28 cellular contexts compared by ENCODE assay signal in the genomic region with DNA sequence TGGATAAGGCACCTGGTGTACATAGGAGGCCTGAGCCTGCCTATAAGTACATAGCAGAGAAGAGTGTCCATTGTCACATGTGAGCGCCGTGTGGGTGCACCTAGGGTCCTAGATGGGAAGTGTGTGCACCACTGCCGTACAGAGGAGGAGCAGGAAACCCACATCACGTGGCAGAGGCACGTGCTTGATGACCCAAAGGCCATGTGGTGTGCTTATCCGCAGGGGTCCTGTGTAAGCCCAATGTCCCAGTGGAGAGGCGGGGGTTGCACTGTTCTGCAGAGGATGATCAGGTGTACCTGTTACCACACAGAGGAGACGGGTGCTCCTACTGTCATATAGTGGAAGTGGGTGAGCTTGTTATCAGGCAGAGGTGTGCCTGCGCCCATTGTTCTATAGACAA.
"Had no signal": no experiment of that assay in that cellular context is flagged by ENCODE, and none has a peak within 500 bp of the region (broad histone marks: within the 10 kb centered on the region; RNA-seq: fewer than 3 reads in every experiment).

No MANE protein-coding gene starts in this region.

- H3K27ac ChIP-seq: esophagus muscularis mucosa, testis, vagina, WERI-Rb-1 had no signal

- H3K4me1 ChIP-seq: esophagus muscularis mucosa, testis, vagina had no signal

- H3K36me3 ChIP-seq: esophagus muscularis mucosa, vagina, WERI-Rb-1 had no signal

- FAIRE-seq: colon, endothelial cell of umbilical vein, frontal cortex, TTC549 had no signal

- H3K9me3 ChIP-seq: esophagus muscularis mucosa, testis, vagina had no signal

- H3K4me2 ChIP-seq: smooth muscle cell had no signal

- H3K4me3 ChIP-seq: esophagus muscularis mucosa, smooth muscle cell, testis, vagina had no signal

- ATAC-seq: activated CD8-positive, alpha-beta T cell treated with anti-CD3 and anti-CD28 coated beads, Interleukin-2, amount 10 ng/mL, durations not matched to agents 7 days and 5 days; activated naive CD8-positive, alpha-beta T cell treated with anti-CD3 and anti-CD28 coated beads, Interleukin-2, amount 50 U/mL, for 24 hours; left ventricle myocardium superior; sciatic nerve had no signal

- DNase-seq: activated CD4-positive, alpha-beta T cell treated with anti-CD3 and anti-CD28 coated beads for 1 hour; activated CD4-positive, alpha-beta T cell treated with anti-CD3 and anti-CD28 coated beads, Interleukin-2, amount 50 U/mL, for 1 hour; activated CD8-positive, alpha-beta T cell treated with anti-CD3 and anti-CD28 coated beads, Interleukin-2, amount 10 ng/mL, durations not matched to agents 7 days and 5 days; activated gamma-delta T cell; activated naive CD4-positive, alpha-beta T cell treated with anti-CD3 and anti-CD28 coated beads, Interleukin-2, amount 50 U/mL, for 16 hours; activated naive CD8-positive, alpha-beta T cell treated with anti-CD3 and anti-CD28 coated beads, Interleukin-2, amount 50 U/mL, for 24 hours; anterior cingulate cortex; central memory CD4-positive, alpha-beta T cell; effector memory CD4-positive, alpha-beta T cell; glutamatergic neuron; hippocampal formation; left ventricle myocardium superior; mammary epithelial cell; occipital lobe; stimulated activated CD4-positive, alpha-beta T cell treated with anti-CD3 and anti-CD28 coated beads, Interleukin-2, amount 100 ng/mL, for 48 hours; stimulated activated CD8-positive, alpha-beta memory T cell treated with anti-CD3 and anti-CD28 coated beads, Interleukin-4, amount 100 ng/mL, for 48 hours; stimulated activated naive B cell treated with anti-CD40 and anti-IgM and Interleukin-4, amounts not matched to agents 10 μg/mL and 1 μg/mL and 100 μg/mL, for 72 hours; testis; trophoblast cell; WERI-Rb-1 had no signal

- H3K27me3 ChIP-seq: testis, vagina had no signal
